Comparison of ENCODE assay signal across 9 cellular contexts in the genomic region with DNA sequence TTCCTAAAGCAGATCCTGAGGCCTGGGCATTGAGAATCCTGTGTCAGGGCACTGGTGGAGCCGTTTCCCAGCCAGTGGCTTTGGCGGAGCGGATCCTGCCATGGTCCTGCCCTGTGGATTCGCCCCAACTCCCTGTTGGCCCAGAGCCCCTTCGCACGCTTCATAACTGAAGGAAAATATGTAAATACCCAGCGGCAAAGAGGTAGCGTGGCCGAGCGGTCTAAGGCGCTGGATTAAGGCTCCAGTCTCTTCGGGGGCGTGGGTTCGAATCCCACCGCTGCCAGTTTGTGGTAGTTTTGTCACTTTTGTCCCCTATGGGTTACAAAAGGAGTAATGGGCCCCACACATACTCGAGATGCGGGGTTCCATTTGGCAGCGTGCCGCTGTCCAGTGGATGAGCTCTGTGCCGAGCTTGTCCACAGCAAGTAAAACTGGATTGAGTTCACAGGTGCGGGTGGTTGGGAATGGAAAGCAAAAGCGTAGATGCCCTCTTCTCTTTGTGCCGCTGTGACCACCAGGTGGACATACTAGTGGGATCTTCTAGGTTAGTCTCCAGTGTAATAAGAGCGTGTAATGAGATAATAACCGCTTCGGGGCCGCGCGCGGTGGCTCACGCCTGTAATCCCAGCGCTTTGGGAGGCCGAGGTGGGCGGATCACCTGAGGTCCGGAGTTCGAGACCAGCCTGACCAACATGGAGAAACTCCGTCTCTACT. TPM values are rescaled to one million over a fixed set of nuclear protein-coding genes. Genes with fewer than 3 reads are reported as not detected.
A peak's percentile ranks its signal among the peaks of the same experiment; 100 is the strongest.
DNase-seq lines count a peak whose midpoint lies in the region; ATAC-seq and TF ChIP-seq lines count a peak whose summit lies in the region.
"Had no signal": no experiment of that assay in that cellular context is flagged by ENCODE, and none has a peak within 500 bp of the region (broad histone marks: within the 10 kb centered on the region; RNA-seq: fewer than 3 reads in every experiment).

No MANE protein-coding gene starts in this region.

- H3K27ac Mint-ChIP-seq in stimulated activated effector memory CD8-positive, alpha-beta T cell treated with anti-CD3 and anti-CD28 coated beads, Interleukin-12 subunit alpha, Interleukin-12 subunit beta, amount 100 ng/mL, for 72 hours, result peak overlapping the region; percentile 100

- ATAC-seq in lung (ENCODE audit: insufficient read depth, low FRiP score), result no peak
- no peak for ATAC-seq in stimulated activated effector memory CD8-positive, alpha-beta T cell treated with anti-CD3 and anti-CD28 coated beads, Interleukin-12 subunit alpha, Interleukin-12 subunit beta, amount 100 ng/mL, for 72 hours
- no peak for ATAC-seq in GM21576 (IDR thresholded peaks at IDR 0.05; ENCODE audit: unreplicated experiment)

- H3K4me3 Mint-ChIP-seq in stimulated activated effector memory CD8-positive, alpha-beta T cell treated with anti-CD3 and anti-CD28 coated beads, Interleukin-12 subunit alpha, Interleukin-12 subunit beta, amount 100 ng/mL, for 72 hours, result peak overlapping the region; percentile 97

- peak; percentile 89 to 97 for DNase-seq in SJSA1 (ENCODE audit: low read depth in 1 of 2, low spot score in 2 of 2)
- peak; percentile 78 for DNase-seq in dedifferentiated amniotic fluid mesenchymal stem cell (ENCODE audit: extremely low spot score)
- DNase-seq in lung (ENCODE audit: low spot score), result peak; percentile 69
- peak; percentile 48 to 91 for DNase-seq in stimulated activated effector memory CD8-positive, alpha-beta T cell treated with anti-CD3 and anti-CD28 coated beads, Interleukin-12 subunit alpha, Interleukin-12 subunit beta, amount 100 ng/mL, for 72 hours (ENCODE audit: low spot score in 2 of 2)
- no peak for DNase-seq in NCI-H524 (lab: John Stamatoyannopoulos, UW)
- DNase-seq in erythroblast (lab: John Stamatoyannopoulos, UW), result no peak

- peaks cover 59% of the 10 kb centered on the region for H3K36me3 Mint-ChIP-seq in stimulated activated effector memory CD8-positive, alpha-beta T cell treated with anti-CD3 and anti-CD28 coated beads, Interleukin-12 subunit alpha, Interleukin-12 subunit beta, amount 100 ng/mL, for 72 hours

- H3K4me1 Mint-ChIP-seq in stimulated activated effector memory CD8-positive, alpha-beta T cell treated with anti-CD3 and anti-CD28 coated beads, Interleukin-12 subunit alpha, Interleukin-12 subunit beta, amount 100 ng/mL, for 72 hours, result peaks cover 58% of the 10 kb centered on the region

- H3K4me1 ChIP-seq in SJSA1 (replicated peaks), result peaks cover 27% of the 10 kb centered on the region
- H3K4me1 ChIP-seq in lung (ENCODE audit: control insufficient read depth in 2 of 2, insufficient read depth in 2 of 2, low read length in 2 of 2), result peaks cover 0 to 9% of the 10 kb centered on the region in 2 donors

- no peak for TF ChIP-seq CTCF in lung (IDR thresholded peaks at IDR 0.05; ENCODE audit: control extremely low read depth, extremely low read depth)

- H3K9me3 ChIP-seq in SJSA1 (replicated peaks), result no peaks in the 10 kb centered on the region
- no peaks in the 10 kb centered on the region for H3K9me3 ChIP-seq in lung (ENCODE audit: control insufficient read depth in 2 of 2, insufficient read depth in 1 of 2, low read length in 1 of 2)

- H3K27ac ChIP-seq in SJSA1 (peak overlapping the region; percentile 53), lung (ENCODE audit: low read depth in 1 of 2, low read length in 1 of 2) (peak overlapping the region in 1 of 2 donors; percentile 2)

- no peak for TF ChIP-seq POLR2A in erythroblast (IDR thresholded peaks at IDR 0.05; ENCODE audit: low read length)

- H3K27me3 ChIP-seq in SJSA1 (replicated peaks) (no peaks in the 10 kb centered on the region), lung (ENCODE audit: control insufficient read depth, insufficient read depth) (no peaks in the 10 kb centered on the region)

- H3K36me3 ChIP-seq in SJSA1 (no peaks in the 10 kb centered on the region), lung (ENCODE audit: control insufficient read depth in 2 of 2, insufficient read depth in 2 of 2, low read length in 2 of 2) (no peaks in the 10 kb centered on the region)

- H3K4me3 ChIP-seq in GM08714 (ENCODE audit: low read length), result peak overlapping the region; percentile 15; the same call in 1 of the 2 replicates
- peak overlapping the region; percentile 59 for H3K4me3 ChIP-seq in SJSA1
- no peak overlapping the region for H3K4me3 ChIP-seq in lung

- 5 to 6% methylated on average over 37 of the region's 37 CpGs for WGBS in lung, 2 donors

- no peaks in the 10 kb centered on the region for H3K9me3 Mint-ChIP-seq in stimulated activated effector memory CD8-positive, alpha-beta T cell treated with anti-CD3 and anti-CD28 coated beads, Interleukin-12 subunit alpha, Interleukin-12 subunit beta, amount 100 ng/mL, for 72 hours

RNA-seq across cellular contexts. Expression of gene TRIM7, which starts 17.3 kb away (rescaled TPM):
- 28.0 and 45.2 TPM in 2 replicates for total RNA-seq in SJSA1 (2014; rRNA removed; shearing (Covaris generic))
- 1 to 10 TPM in 1 of 2 donors, under 1 TPM in 1; 0.46 to 3.8 TPM for total RNA-seq in lung
- polyA plus RNA-seq in lung, result 1 to 10 TPM; 1.2 to 3.6 TPM

RNA-seq across cellular contexts. Expression of gene TRIM41, which starts 35.4 kb away (rescaled TPM):
- total RNA-seq in SJSA1 (2014; rRNA removed; shearing (Covaris generic)), result 10.6 and 14.0 TPM in 2 replicates
- total RNA-seq in lung, result 10 to 100 TPM; 13.1 to 38.6 TPM
- polyA plus RNA-seq in lung, result 10 to 100 TPM; 20.3 to 24.1 TPM

RNA-seq across cellular contexts. Expression of gene OR2V2, which starts 40.3 kb away (rescaled TPM):
- total RNA-seq in SJSA1 (2014; rRNA removed; shearing (Covaris generic)), result not detected in 2 replicates
- total RNA-seq in lung, result not detected
- not detected for polyA plus RNA-seq in lung
- total RNA-seq: activated CD8-positive, alpha-beta memory T cell treated with anti-CD3 and anti-CD28 coated beads for 36 hours had no signal

RNA-seq across cellular contexts. Expression of gene RACK1, which starts 56.0 kb away (rescaled TPM):
- 2,705 and 2,892 TPM in 2 replicates for total RNA-seq in SJSA1 (2014; rRNA removed; shearing (Covaris generic))
- total RNA-seq in lung, result 1,000 to 10,000 TPM; 1,254 to 2,994 TPM
- 1,000 to 10,000 TPM; 1,850 to 2,028 TPM for polyA plus RNA-seq in lung

RNA-seq across cellular contexts. Expression of gene OR2V1, which starts 56.7 kb away (rescaled TPM):
- total RNA-seq in SJSA1 (2014; rRNA removed; shearing (Covaris generic)), result not detected in 2 replicates
- not detected for total RNA-seq in lung
- not detected for polyA plus RNA-seq in lung
- total RNA-seq: activated CD8-positive, alpha-beta memory T cell treated with anti-CD3 and anti-CD28 coated beads for 36 hours had no signal

Comparison
In these comparisons a context has a peak if more than half of its experiments do, and no peak if none do; other contexts are left out.
1. DNase-seq: peak in SJSA1 (2 of 2), dedifferentiated amniotic fluid mesenchymal stem cell (single experiment), lung (single experiment) and stimulated activated effector memory CD8-positive, alpha-beta T cell treated with anti-CD3 and anti-CD28 coated beads, Interleukin-12 subunit alpha, Interleukin-12 subunit beta, amount 100 ng/mL, for 72 hours (2 of 2); none in NCI-H524 (0 of 2) and erythroblast (0 of 2).